ENCODE assay signal across 8 cellular contexts in genomic region chr16:17369441-17369951, GRCh38.
A peak's percentile ranks its signal among the peaks of the same experiment; 100 is the strongest.
DNase-seq lines count a peak whose midpoint lies in the region; ATAC-seq lines count a peak whose summit lies in the region.

No MANE protein-coding gene starts in this region.

- peak; percentile 72 for ATAC-seq in GM18502 (IDR thresholded peaks at IDR 0.05; ENCODE audit: poor library complexity, unreplicated experiment)

- H3K27ac Mint-ChIP-seq in IgD-negative memory B cell, result peak overlapping the region; percentile 89 to 98 (median 90)

- H3K4me3 Mint-ChIP-seq in IgD-negative memory B cell, result peak overlapping the region; percentile 80 to 95 (median 86)

- H3K27me3 Mint-ChIP-seq in IgD-negative memory B cell, result peaks cover 1% of the 10 kb centered on the region

- peaks cover 0 to 3% (median 1%) of the 10 kb centered on the region in 3 donors for H3K9me3 Mint-ChIP-seq in IgD-negative memory B cell

- H3K36me3 Mint-ChIP-seq in IgD-negative memory B cell, result peaks cover 4% of the 10 kb centered on the region

- peaks cover 48 to 72% (median 66%) of the 10 kb centered on the region in 3 donors for H3K4me1 Mint-ChIP-seq in IgD-negative memory B cell

- DNase-seq in activated CD8-positive, alpha-beta memory T cell treated with anti-CD3 and anti-CD28 coated beads for 1 hour (ENCODE audit: extremely low read depth in 1 of 2, low read depth in 1 of 2), result peak; percentile 40 to 43
- DNase-seq in glomerular endothelial cell (ENCODE audit: extremely low read depth, low read depth, low spot score) (peak; percentile 25), iPS-NIHi7 (ENCODE audit: extremely low spot score) (no peak), NCI-H2029 (lab: John Stamatoyannopoulos, UW) (no peak), H4 (ENCODE audit: low spot score) (no peak)
- DNase-seq in stimulated activated CD4-positive, alpha-beta T cell treated with anti-CD3 and anti-CD28 coated beads, Interleukin-15, amount 100 ng/mL, for 48 hours (ENCODE audit: low read depth in 2 of 2), result peak; percentile 28 to 32

Comparison
In these comparisons a context has a peak if more than half of its experiments do, and no peak if none do; other contexts are left out.
1. DNase-seq: peak in activated CD8-positive, alpha-beta memory T cell treated with anti-CD3 and anti-CD28 coated beads for 1 hour (2 of 2), glomerular endothelial cell (single experiment) and stimulated activated CD4-positive, alpha-beta T cell treated with anti-CD3 and anti-CD28 coated beads, Interleukin-15, amount 100 ng/mL, for 48 hours (2 of 2); none in iPS-NIHi7 (single experiment), NCI-H2029 (single experiment) and H4 (single experiment).